ENCODE assay signal across 8 cellular contexts in genomic region chr1:22641906-22642636, GRCh38. TPM values are rescaled to one million over a fixed set of nuclear protein-coding genes. Genes with fewer than 3 reads are reported as not detected.
DNase-seq lines count a peak whose midpoint lies in the region; ATAC-seq and TF ChIP-seq lines count a peak whose summit lies in the region.

No MANE protein-coding gene starts in this region.

- peak overlapping the region; percentile 7 for H2AFZ ChIP-seq in HCT116 (ENCODE audit: low read depth, low read length, poor library complexity, severe bottlenecking)

- no TSS peak for BruUV-seq in HCT116 (replicated peaks; lab: Mats Ljungman, UMichigan)

- H3K4me2 ChIP-seq in BLaER1 (peak overlapping the region; percentile 16; the same call in 1 of the 2 replicates), HCT116 (ENCODE audit: low read length) (no peak overlapping the region)

- ATAC-seq in HCT116: peak; percentile 93
- peak; percentile 82 to 85 for ATAC-seq in activated T-cell treated with anti-CD3 and anti-CD28 coated beads, Interleukin-2, amount 50 U/mL, for 72 hours (replicated peaks in 1 of 2)
- no peak for ATAC-seq in HG03342 (IDR thresholded peaks at IDR 0.05; ENCODE audit: unreplicated experiment)

- no peaks in the 10 kb centered on the region for H3K9me3 ChIP-seq in BLaER1
- H3K9me3 ChIP-seq in HCT116 (ENCODE audit: control insufficient read depth in 1 of 2, insufficient read depth in 1 of 2, low read depth in 1 of 2, low read length in 2 of 2): no peaks in the 10 kb centered on the region
- H3K9me3 ChIP-seq in stomach: no peaks in the 10 kb centered on the region

- H3K9me3 Mint-ChIP-seq in activated T-cell treated with anti-CD3 and anti-CD28 coated beads, Interleukin-2, amount 50 U/mL, for 72 hours: no peaks in the 10 kb centered on the region
- H3K9me3 Mint-ChIP-seq in nephron progenitor cell: no peaks in the 10 kb centered on the region

- H3K4me1 Mint-ChIP-seq in activated T-cell treated with anti-CD3 and anti-CD28 coated beads, Interleukin-2, amount 50 U/mL, for 72 hours (ENCODE audit: low read depth): no peaks in the 10 kb centered on the region
- H3K4me1 Mint-ChIP-seq in nephron progenitor cell: no peaks in the 10 kb centered on the region

- H3K9ac ChIP-seq in BLaER1 (no peak overlapping the region), HCT116 (ENCODE audit: low read length) (no peak overlapping the region)

- H3K4me1 ChIP-seq in BLaER1: peaks cover 34% of the 10 kb centered on the region
- no peaks in the 10 kb centered on the region for H3K4me1 ChIP-seq in HCT116 (ENCODE audit: control insufficient read depth in 1 of 2, insufficient read depth in 2 of 2, low read length in 2 of 2)
- peaks cover 0 to 10% (median 7%) of the 10 kb centered on the region in 4 donors for H3K4me1 ChIP-seq in stomach

- RAD21 ChIA-PET in HCT116 (lab: Charles Lee; ENCODE audit: low non-redundant PET in 1 of 2, low total read pairs in 2 of 2, uncharacterized antibody in 2 of 2, unreplicated experiment in 2 of 2): interaction anchor here (0.5 to 1.4 kb wide), 6 partner anchors 13 to 223 kb away, joined by 3 to 7 read pairs (median 5); no protein-coding TSS in a partner anchor

- H3K27me3 Mint-ChIP-seq in activated T-cell treated with anti-CD3 and anti-CD28 coated beads, Interleukin-2, amount 50 U/mL, for 72 hours (ENCODE audit: low read depth): peaks cover 24% of the 10 kb centered on the region
- H3K27me3 Mint-ChIP-seq in nephron progenitor cell (ENCODE audit: low read depth, poor library complexity): peaks cover 39% of the 10 kb centered on the region

- TF ChIP-seq POLR2A in HCT116 (IDR thresholded peaks at IDR 0.05; ENCODE audit: borderline replicate concordance, extremely low read depth, insufficient read depth, insufficient read length) (no peak), stomach (IDR thresholded peaks at IDR 0.05) (no peak)

- no peaks in the 10 kb centered on the region for H4K20me1 ChIP-seq in BLaER1
- no peaks in the 10 kb centered on the region for H4K20me1 ChIP-seq in HCT116 (ENCODE audit: insufficient read depth)

- WGBS in stomach, 5 donors: 7 to 13% (median 8%) methylated on average over 9 to 18 of the region's 18 CpGs

- H3K36me3 ChIP-seq in BLaER1 (no peaks in the 10 kb centered on the region), HCT116 (ENCODE audit: control insufficient read depth in 1 of 2, insufficient read depth in 2 of 2, low read length in 2 of 2) (no peaks in the 10 kb centered on the region), stomach (no peaks in the 10 kb centered on the region)

- TF ChIP-seq CTCF in HCT116 (IDR thresholded peaks at IDR 0.05 in 2 of 3, conservative IDR thresholded peaks at IDR 0.05 in 1 of 3; ENCODE audit: borderline replicate concordance in 1 of 3, insufficient read depth in 1 of 3, low read depth in 2 of 3, low read length in 2 of 3) (peak; percentile 87 to 91 (median 89)), nephron progenitor cell (IDR thresholded peaks at IDR 0.05) (peak; percentile 92), stomach (IDR thresholded peaks at IDR 0.05) (peak in 6 of 7 experiments; percentile 12 to 89 (median 82))

- DNase-seq in HCT116 (ENCODE audit: low read depth, low spot score) (no peak), OCI-M1 (lab: John Stamatoyannopoulos, UW) (peak; percentile 62), fibroblast of gingiva (ENCODE audit: low read depth) (peak; percentile 22), nephron progenitor cell (peak; percentile 94), stomach (peak; percentile 88)
- peak; percentile 75 to 78 for DNase-seq in activated T-cell treated with anti-CD3 and anti-CD28 coated beads, Interleukin-2, amount 50 U/mL, for 72 hours

- TF ChIP-seq EP300 in stomach (IDR thresholded peaks at IDR 0.05): no peak

- CTCF ChIA-PET in HCT116 (lab: Charles Lee): interaction anchor here (0.9 to 4.7 kb wide), 2 partner anchors 221 to 226 kb away, joined by 3 to 48 read pairs; no protein-coding TSS in a partner anchor

- H3K27ac ChIP-seq in BLaER1 (no peak overlapping the region), HCT116 (ENCODE audit: low read depth, low read length) (no peak overlapping the region), stomach (peak overlapping the region in 1 of 5 donors; percentile 8)

- POLR2A ChIA-PET in HCT116 (lab: Charles Lee): interaction anchor here (1.0 kb wide), 1 partner anchor 221 kb away, joined by 5 read pairs; no protein-coding TSS in a partner anchor

- intact Hi-C loops in HCT116 (cut with micrococcal nuclease) (loop anchor here (1.0 to 5.0 kb wide), 3 partner anchors 113 to 510 kb away; no protein-coding TSS in a partner anchor), stomach (cut with DNase I; ENCODE audit: low total_unique reads) (loop anchor here (2.0 kb wide), 1 partner anchor 221 kb away; no protein-coding TSS in a partner anchor)

- no peaks in the 10 kb centered on the region for H3K27me3 ChIP-seq in BLaER1
- no peaks in the 10 kb centered on the region for H3K27me3 ChIP-seq in HCT116 (ENCODE audit: insufficient read depth, low read length)
- H3K27me3 ChIP-seq in stomach: peaks cover 0 to 59% (median 0%) of the 10 kb centered on the region in 3 donors

- H3K4me3 Mint-ChIP-seq in activated T-cell treated with anti-CD3 and anti-CD28 coated beads, Interleukin-2, amount 50 U/mL, for 72 hours: no peak overlapping the region
- H3K4me3 Mint-ChIP-seq in nephron progenitor cell: no peak overlapping the region

- no peak overlapping the region for H3K4me3 ChIP-seq in BLaER1
- H3K4me3 ChIP-seq in HCT116 (replicated peaks in 1 of 2; ENCODE audit: low read depth in 1 of 2, low read length in 2 of 2): no peak overlapping the region
- no peak overlapping the region for H3K4me3 ChIP-seq in stomach

- H3K36me3 Mint-ChIP-seq in activated T-cell treated with anti-CD3 and anti-CD28 coated beads, Interleukin-2, amount 50 U/mL, for 72 hours (ENCODE audit: insufficient read depth in 2 of 2): no peaks in the 10 kb centered on the region
- H3K36me3 Mint-ChIP-seq in nephron progenitor cell (ENCODE audit: low read depth): no peaks in the 10 kb centered on the region

- peak; percentile 97 for TF ChIP-seq RAD21 in HCT116 (IDR thresholded peaks at IDR 0.05; ENCODE audit: low read depth)

- no peak overlapping the region for H3K27ac Mint-ChIP-seq in activated T-cell treated with anti-CD3 and anti-CD28 coated beads, Interleukin-2, amount 50 U/mL, for 72 hours
- H3K27ac Mint-ChIP-seq in nephron progenitor cell: no peak overlapping the region

- no peaks in the 10 kb centered on the region for H3K9me2 ChIP-seq in HCT116 (ENCODE audit: insufficient read depth)

- no peaks in the 10 kb centered on the region for H3K79me2 ChIP-seq in HCT116 (ENCODE audit: insufficient read depth, low read length)

TF ChIP-seq in HCT116, 20 proteins besides CTCF, POLR2A, EP300 and RAD21:
- TF ChIP-seq CBX3 (IDR thresholded peaks at IDR 0.05; ENCODE audit: low read depth): no peak
- peak; percentile 29 for TF ChIP-seq YY1 (IDR thresholded peaks at IDR 0.05; ENCODE audit: extremely low read depth, insufficient replicate concordance, low read depth, low read length)

RNA-seq across cellular contexts. Expression of gene C1QC, which starts 1.4 kb away (rescaled TPM):
- total RNA-seq in HCT116 (2021; ENCODE audit: unreplicated experiment) (0.59 TPM), stomach (100 to 1,000 TPM in 2 of 5 donors, 10 to 100 TPM in 3; 42.3 to 181 (median 71.0) TPM)
- polyA plus RNA-seq in HCT116 (2012): not detected in 2 replicates
- not detected for total RNA-seq in activated T-cell treated with anti-CD3 and anti-CD28 coated beads, Interleukin-2, amount 50 U/mL, for 72 hours
- 10 to 100 TPM; 27.8 to 86.9 (median 50.1) TPM for polyA plus RNA-seq in stomach

RNA-seq across cellular contexts. Expression of gene C1QA, which starts 5.6 kb away (rescaled TPM):
- total RNA-seq in HCT116 (2021; ENCODE audit: unreplicated experiment) (0.91 TPM), stomach (100 to 1,000 TPM in 2 of 5 donors, 10 to 100 TPM in 2, 1 to 10 TPM in 1; 2.9 to 127 (median 60.4) TPM)
- polyA plus RNA-seq in HCT116 (2012): not detected in 2 replicates
- not detected for total RNA-seq in activated T-cell treated with anti-CD3 and anti-CD28 coated beads, Interleukin-2, amount 50 U/mL, for 72 hours
- polyA plus RNA-seq in stomach: 100 to 1,000 TPM in 1 of 3 donors, 10 to 100 TPM in 2; 62.7 to 109 (median 85.5) TPM

RNA-seq across cellular contexts. Expression of gene C1QB, which starts 11.0 kb away (rescaled TPM):
- 0.32 TPM for total RNA-seq in HCT116 (2021; ENCODE audit: unreplicated experiment)
- not detected in 2 replicates for polyA plus RNA-seq in HCT116 (2012)
- total RNA-seq in activated T-cell treated with anti-CD3 and anti-CD28 coated beads, Interleukin-2, amount 50 U/mL, for 72 hours: not detected
- total RNA-seq in stomach: 100 to 1,000 TPM in 2 of 5 donors, 10 to 100 TPM in 3; 57.8 to 223 (median 74.4) TPM
- 100 to 1,000 TPM in 1 of 3 donors, 10 to 100 TPM in 2; 49.8 to 128 (median 88.0) TPM for polyA plus RNA-seq in stomach

Comparison
In these comparisons a context has a peak if more than half of its experiments do, and no peak if none do; other contexts are left out.
1. RNA of gene C1QC, which starts 1.4 kb away (total RNA-seq): 42.3 to 181 TPM in stomach; 0.59 TPM in HCT116 (single experiment) and not detected in activated T-cell treated with anti-CD3 and anti-CD28 coated beads, Interleukin-2, amount 50 U/mL, for 72 hours; every median in the first group is over 10 times any median in the second.
2. RNA of gene C1QB, which starts 11.0 kb away (total RNA-seq): 57.8 to 223 TPM in stomach; 0.32 TPM in HCT116 (single experiment) and not detected in activated T-cell treated with anti-CD3 and anti-CD28 coated beads, Interleukin-2, amount 50 U/mL, for 72 hours; every median in the first group is over 10 times any median in the second.
3. Peak in every context shown above with its lines, with median percentiles within 50 percentile points of each other: CTCF ChIP-seq.